ENCODE assay signal across 8 cellular contexts in genomic region chr1:43946244-43947060, GRCh38. TPM values are rescaled to one million over a fixed set of nuclear protein-coding genes. Genes with fewer than 3 reads are reported as not detected.
DNase-seq lines count a peak whose midpoint lies in the region; ATAC-seq and TF ChIP-seq lines count a peak whose summit lies in the region.

TSS of gene IPO13 (plus strand) at chr1:43946950. CDS start at chr1:43947601, 651 bp downstream.

- H3K27me3 Mint-ChIP-seq in activated CD4-positive, alpha-beta T cell treated with anti-CD3 and anti-CD28 coated beads for 36 hours, result no peaks in the 10 kb centered on the region

- DNase-seq in BE2C (peak; percentile 94), NCI-H460 (ENCODE audit: extremely low read depth, low read depth) (peak; percentile 91), choroid plexus epithelial cell (ENCODE audit: low read depth) (peak; percentile 97)
- DNase-seq in activated CD4-positive, alpha-beta T cell treated with anti-CD3 and anti-CD28 coated beads for 36 hours, result peak; percentile 98
- peak; percentile 92 for DNase-seq in stimulated activated CD4-positive, alpha-beta T cell treated with anti-CD3 and anti-CD28 coated beads, Interleukin-1b, Interleukin-23, amount 100 ng/mL, for 4 hours (ENCODE audit: low read depth in 2 of 2)

- H3K27ac Mint-ChIP-seq in activated CD4-positive, alpha-beta T cell treated with anti-CD3 and anti-CD28 coated beads for 36 hours, result peak within 1 kb of the TSS; percentile 96

- TF ChIP-seq CTCF in BE2C (IDR thresholded peaks at IDR 0.05; ENCODE audit: low read depth, low read length) (peak; percentile 51), choroid plexus epithelial cell (conservative IDR thresholded peaks at IDR 0.05; ENCODE audit: low read depth, low read length) (peak; percentile 57)

- peak; percentile 89 for TF ChIP-seq POLR2A in GM19099 (IDR thresholded peaks at IDR 0.05; ENCODE audit: extremely low read depth, insufficient read length, low read depth)

- peak; percentile 93 for ATAC-seq in HG03432 (IDR thresholded peaks at IDR 0.05; ENCODE audit: unreplicated experiment)
- ATAC-seq in activated CD4-positive, alpha-beta T cell treated with anti-CD3 and anti-CD28 coated beads for 36 hours, result peak; percentile 96

- peak within 1 kb of the TSS; percentile 99 for H3K27ac ChIP-seq in layer of hippocampus (ENCODE audit: low read depth, low read length)

- CTCF ChIA-PET in activated CD4-positive, alpha-beta T cell treated with anti-CD3 and anti-CD28 coated beads for 36 hours (lab: Charles Lee), result interaction anchor here (0.6 to 5.9 kb wide), 14 partner anchors 8 to 296 kb away, joined by 3 to 96 read pairs (median 4); partner anchors contain the start of genes ARTN, DPH2, KDM4A and ST3GAL3

- H3K9me3 Mint-ChIP-seq in activated CD4-positive, alpha-beta T cell treated with anti-CD3 and anti-CD28 coated beads for 36 hours (ENCODE audit: low read depth), result no peaks in the 10 kb centered on the region

- intact Hi-C loops in activated CD4-positive, alpha-beta T cell treated with anti-CD3 and anti-CD28 coated beads for 36 hours (cut with DNase I, micrococcal nuclease), result loop anchor here (1.0 to 5.0 kb wide), 16 partner anchors 23 to 1022 kb away; partner anchors contain the start of genes ATP6V0B (in 2 of the 2), KDM4A (in 2 of the 2), ST3GAL3 (in 2 of the 2) and CCDC24 (in 1 of the 2)

- H3K4me1 Mint-ChIP-seq in activated CD4-positive, alpha-beta T cell treated with anti-CD3 and anti-CD28 coated beads for 36 hours, result peaks cover 37% of the 10 kb centered on the region

- H3K36me3 Mint-ChIP-seq in activated CD4-positive, alpha-beta T cell treated with anti-CD3 and anti-CD28 coated beads for 36 hours (ENCODE audit: low read depth), result peaks cover 19% of the 10 kb centered on the region

- no peaks in the 10 kb centered on the region; the same call in 1 of the 2 replicates for H3K36me3 ChIP-seq in BE2C

- H3K4me3 Mint-ChIP-seq in activated CD4-positive, alpha-beta T cell treated with anti-CD3 and anti-CD28 coated beads for 36 hours, result peak within 1 kb of the TSS; percentile 94

- peak within 1 kb of the TSS; percentile 80 for H3K4me3 ChIP-seq in BE2C (ENCODE audit: low read depth, low read length)
- peak within 1 kb of the TSS; percentile 96 for H3K4me3 ChIP-seq in choroid plexus epithelial cell (ENCODE audit: low read depth, low read length)

- no peaks in the 10 kb centered on the region for H3K9me3 ChIP-seq in BE2C

- H3K27me3 ChIP-seq in BE2C (no peaks in the 10 kb centered on the region), layer of hippocampus (ENCODE audit: control insufficient read depth, insufficient read depth, low read length) (no peaks in the 10 kb centered on the region)

- no peaks in the 10 kb centered on the region for H3K4me1 ChIP-seq in BE2C

- POLR2A ChIA-PET in activated CD4-positive, alpha-beta T cell treated with anti-CD3 and anti-CD28 coated beads for 36 hours (lab: Charles Lee), result interaction anchor here (0.5 to 1.4 kb wide), 4 partner anchors 232 to 240 kb away, joined by 3 read pairs; partner anchors contain the start of gene ST3GAL3

RNA-seq across cellular contexts. Expression of gene IPO13, which starts in this region (rescaled TPM):
- 17.4 TPM for polyA plus RNA-seq in BE2C (2012; ENCODE audit: insufficient read depth, insufficient read length, low read depth)
- total RNA-seq in NCI-H460 (2014; rRNA removed; shearing (Covaris generic)), result 10.1 and 11.6 TPM in 2 replicates
- 15.0 and 15.2 TPM in 2 replicates for polyA plus RNA-seq in NCI-H460 (2014; cell fraction: nucleus; rRNA removed)
- 10 to 100 TPM; 10.7 to 12.5 TPM for total RNA-seq in activated CD4-positive, alpha-beta T cell treated with anti-CD3 and anti-CD28 coated beads for 36 hours

Comparison
In these comparisons a context has a peak if more than half of its experiments do, and no peak if none do; other contexts are left out.
1. Peak in every context shown above with its lines: DNase-seq, ATAC-seq, H3K4me3 ChIP-seq and H3K27ac ChIP-seq.